In the genomic region with DNA sequence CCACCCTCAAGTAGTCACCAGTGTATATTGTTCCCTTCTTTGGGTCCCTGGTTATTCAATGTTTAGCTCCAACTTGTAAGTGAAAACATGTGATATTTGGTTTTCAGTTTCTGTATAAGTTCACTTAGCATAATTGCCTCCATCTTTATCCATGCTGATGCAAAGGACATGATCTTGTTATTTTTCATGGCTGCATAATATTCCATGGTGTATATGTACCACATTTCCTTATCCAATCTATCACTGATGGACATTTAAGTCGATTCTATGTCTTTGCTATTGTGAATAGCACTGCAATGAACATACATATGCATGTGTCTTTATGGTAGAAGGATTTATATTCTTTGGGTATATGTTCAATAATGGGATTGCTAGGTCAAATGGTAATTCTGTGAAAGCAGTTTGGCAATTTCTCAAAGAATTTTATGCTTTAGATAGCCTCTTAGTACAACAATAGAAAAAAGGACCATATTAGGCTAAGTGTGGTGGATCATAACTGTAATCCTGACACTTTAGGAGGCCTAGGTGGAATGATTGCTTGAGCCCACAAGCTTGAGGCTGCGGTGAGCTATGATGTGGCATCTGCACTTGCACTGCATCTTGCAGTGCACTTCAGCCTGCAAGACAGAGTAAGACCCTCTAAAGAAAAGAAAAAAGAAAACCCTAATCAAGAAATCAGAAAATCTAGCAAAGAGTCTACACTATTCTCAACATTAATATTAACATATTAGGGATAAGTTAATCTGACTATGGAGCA, we compare ENCODE assay signal across 35 cellular contexts.
"Had no signal": no experiment of that assay in that cellular context is flagged by ENCODE, and none has a peak within 500 bp of the region (broad histone marks: within the 10 kb centered on the region; RNA-seq: fewer than 3 reads in every experiment).

No MANE protein-coding gene starts in this region.

- H3K27ac ChIP-seq: adrenal gland, body of pancreas, epithelial cell of prostate, esophagus squamous epithelium, gastroesophageal sphincter, WERI-Rb-1 had no signal

- H3K9me3 ChIP-seq: adrenal gland, body of pancreas, esophagus squamous epithelium, gastroesophageal sphincter had no signal

- H3K4me3 Mint-ChIP-seq: activated B cell treated with CpG ODN at 0.5 μM for 24 hours; activated CD8-positive, alpha-beta T cell treated with anti-CD3 and anti-CD28 coated beads for 36 hours; activated naive CD4-positive, alpha-beta T cell treated with anti-CD3 and anti-CD28 coated beads, Interleukin-2, amount 50 U/mL, for 24 hours; activated naive CD8-positive, alpha-beta T cell treated with anti-CD3 and anti-CD28 coated beads for 36 hours; activated naive CD8-positive, alpha-beta T cell treated with anti-CD3 and anti-CD28 coated beads, Interleukin-2, amount 50 U/mL, for 24 hours; activated T-cell treated with anti-CD3 and anti-CD28 coated beads, Interleukin-2, amount 50 U/mL, for 4 hours; activated T-helper 17 cell treated with anti-CD3 and anti-CD28 coated beads, Interleukin-2, amount 50 U/mL, for 72 hours; effector memory CD8-positive, alpha-beta T cell; T-helper 17 cell; T-helper 2 cell treated with Interferon-gamma antibody and Interleukin-4, amounts not matched to agents 5 μg/mL and 100 μg/mL, for 36 hours had no signal

- ATAC-seq: activated CD4-positive, CD25-positive, alpha-beta regulatory T cell treated with anti-CD3 and anti-CD28 coated beads, Interleukin-2, amount 50 U/mL, for 24 hours; activated CD8-positive, alpha-beta T cell treated with anti-CD3 and anti-CD28 coated beads for 36 hours; activated naive CD8-positive, alpha-beta T cell treated with anti-CD3 and anti-CD28 coated beads, Interleukin-2, amount 50 U/mL, for 24 hours; activated T-cell treated with anti-CD3 and anti-CD28 coated beads, Interleukin-2, amount 50 U/mL, for 4 hours; activated T-helper 17 cell treated with anti-CD3 and anti-CD28 coated beads, Interleukin-2, amount 50 U/mL, for 72 hours; body of pancreas; effector memory CD8-positive, alpha-beta T cell; gastroesophageal sphincter; T-helper 17 cell had no signal

- H3K27ac Mint-ChIP-seq: activated B cell treated with CpG ODN at 0.5 μM for 24 hours; activated CD8-positive, alpha-beta T cell treated with anti-CD3 and anti-CD28 coated beads for 36 hours; activated naive CD4-positive, alpha-beta T cell treated with anti-CD3 and anti-CD28 coated beads, Interleukin-2, amount 50 U/mL, for 24 hours; activated naive CD8-positive, alpha-beta T cell treated with anti-CD3 and anti-CD28 coated beads for 36 hours; activated naive CD8-positive, alpha-beta T cell treated with anti-CD3 and anti-CD28 coated beads, Interleukin-2, amount 50 U/mL, for 24 hours; activated T-helper 17 cell treated with anti-CD3 and anti-CD28 coated beads, Interleukin-2, amount 50 U/mL, for 72 hours; effector memory CD8-positive, alpha-beta T cell; T-helper 17 cell; T-helper 2 cell treated with Interferon-gamma antibody and Interleukin-4, amounts not matched to agents 5 μg/mL and 100 μg/mL, for 36 hours had no signal

- H3K9me3 Mint-ChIP-seq: activated naive CD4-positive, alpha-beta T cell treated with anti-CD3 and anti-CD28 coated beads, Interleukin-2, amount 50 U/mL, for 24 hours had no signal

- DNase-seq: activated B cell treated with CpG ODN at 0.5 μM for 24 hours; activated CD4-positive, alpha-beta T cell treated with anti-CD3 and anti-CD28 coated beads for 48 hours; activated CD4-positive, alpha-beta T cell treated with anti-CD3 and anti-CD28 coated beads, Interleukin-2, amount 50 U/mL, for 1 hour; activated CD4-positive, alpha-beta T cell treated with anti-CD3 and anti-CD28 coated beads, Interleukin-2, amount 50 U/mL, for 48 hours; activated CD8-positive, alpha-beta memory T cell treated with anti-CD3 and anti-CD28 coated beads for 24 hours; activated CD8-positive, alpha-beta T cell treated with anti-CD3 and anti-CD28 coated beads for 36 hours; activated effector memory CD4-positive, alpha-beta T cell treated with Interleukin-2 at 50 U/mL for 16 hours; activated gamma-delta T cell treated with Interleukin-2 at 50 U/mL for 16 hours; activated naive CD4-positive, alpha-beta T cell treated with Interleukin-2 at 50 U/mL for 16 hours; activated naive CD8-positive, alpha-beta T cell treated with anti-CD3 and anti-CD28 coated beads for 36 hours; activated naive CD8-positive, alpha-beta T cell treated with anti-CD3 and anti-CD28 coated beads, Interleukin-2, amount 50 U/mL, for 24 hours; activated T-cell treated with anti-CD3 and anti-CD28 coated beads, Interleukin-2, amount 50 U/mL, for 4 hours; adrenal gland; amygdala; aorta; body of pancreas; caudate nucleus; cortex of kidney; dermis blood vessel endothelial cell; effector CD4-positive, alpha-beta T cell; effector memory CD8-positive, alpha-beta T cell; esophagus squamous epithelium; foreskin melanocyte; T-helper 17 cell; T1000; WERI-Rb-1 had no signal

- H3K4me1 ChIP-seq: adrenal gland, body of pancreas, esophagus squamous epithelium, gastroesophageal sphincter had no signal

- H3K4me1 Mint-ChIP-seq: activated B cell treated with CpG ODN at 0.5 μM for 24 hours; activated naive CD4-positive, alpha-beta T cell treated with anti-CD3 and anti-CD28 coated beads, Interleukin-2, amount 50 U/mL, for 24 hours; activated naive CD8-positive, alpha-beta T cell treated with anti-CD3 and anti-CD28 coated beads for 36 hours; activated naive CD8-positive, alpha-beta T cell treated with anti-CD3 and anti-CD28 coated beads, Interleukin-2, amount 50 U/mL, for 24 hours; activated T-helper 17 cell treated with anti-CD3 and anti-CD28 coated beads, Interleukin-2, amount 50 U/mL, for 72 hours; T-helper 17 cell had no signal

- H3K27me3 ChIP-seq: adrenal gland, body of pancreas, esophagus squamous epithelium, gastroesophageal sphincter had no signal

- H3K36me3 ChIP-seq: adrenal gland, esophagus squamous epithelium, gastroesophageal sphincter, WERI-Rb-1 had no signal

- H3K36me3 Mint-ChIP-seq: activated naive CD4-positive, alpha-beta T cell treated with anti-CD3 and anti-CD28 coated beads, Interleukin-2, amount 50 U/mL, for 24 hours; activated naive CD8-positive, alpha-beta T cell treated with anti-CD3 and anti-CD28 coated beads for 36 hours had no signal

- FAIRE-seq: colon, endometrium, endothelial cell of umbilical vein had no signal

- H3K27me3 Mint-ChIP-seq: activated B cell treated with CpG ODN at 0.5 μM for 24 hours; activated CD8-positive, alpha-beta T cell treated with anti-CD3 and anti-CD28 coated beads for 36 hours; activated naive CD4-positive, alpha-beta T cell treated with anti-CD3 and anti-CD28 coated beads, Interleukin-2, amount 50 U/mL, for 24 hours; activated naive CD8-positive, alpha-beta T cell treated with anti-CD3 and anti-CD28 coated beads for 36 hours; activated naive CD8-positive, alpha-beta T cell treated with anti-CD3 and anti-CD28 coated beads, Interleukin-2, amount 50 U/mL, for 24 hours; activated T-helper 17 cell treated with anti-CD3 and anti-CD28 coated beads, Interleukin-2, amount 50 U/mL, for 72 hours; effector memory CD8-positive, alpha-beta T cell; T-helper 17 cell had no signal

- H3K4me3 ChIP-seq: adrenal gland, body of pancreas, esophagus squamous epithelium, gastroesophageal sphincter had no signal
